6 cellular contexts compared by ENCODE assay signal in the genomic region with DNA sequence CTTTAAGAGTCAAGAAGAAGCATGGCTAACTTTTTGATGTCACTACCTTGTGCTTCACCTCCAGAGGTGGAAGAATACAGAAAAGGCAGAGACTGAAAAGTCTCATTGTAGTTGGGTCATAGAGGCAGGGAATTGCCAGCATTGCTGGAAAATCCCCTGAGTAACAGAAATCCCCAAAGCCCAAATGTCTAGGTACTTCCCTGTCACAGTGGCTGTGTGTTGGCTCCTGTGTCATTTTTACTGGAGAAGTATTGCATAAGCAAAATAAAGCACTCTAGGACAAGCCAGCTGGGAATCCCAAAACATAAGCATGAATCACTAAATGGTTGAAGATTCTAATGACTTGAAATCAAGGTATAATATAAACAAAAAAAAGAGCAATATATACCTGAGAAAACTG.
DNase-seq lines count a peak whose midpoint lies in the region; ATAC-seq, FAIRE-seq and TF ChIP-seq lines count a peak whose summit lies in the region.
"Not testable (repeated sequence)": the region's sequence is repeated elsewhere in the genome, so short reads cannot be mapped to it uniquely, and the experiment has no call there.

No MANE protein-coding gene starts in this region.

- not testable (repeated sequence) for H3K4me1 Mint-ChIP-seq in activated T-helper 17 cell treated with anti-CD3 and anti-CD28 coated beads, Interleukin-2, amount 50 U/mL, for 72 hours; memory B cell

- FAIRE-seq in GM12892 (lab: Jason Lieb, UNC): peak; percentile 83
- peak; percentile 70 for FAIRE-seq in GM19239 (lab: Jason Lieb, UNC)
- peak; percentile 91 for FAIRE-seq in bronchial epithelial cell (lab: Jason Lieb, UNC)

- not testable (repeated sequence) for DNase-seq in GM12892 (ENCODE audit: insufficient read length); GM19239 (ENCODE audit: insufficient read length, low spot score); bronchial epithelial cell (ENCODE audit: low read depth); memory B cell (ENCODE audit: low spot score in 2 of 2)

- H3K36me3 Mint-ChIP-seq in activated T-helper 17 cell treated with anti-CD3 and anti-CD28 coated beads, Interleukin-2, amount 50 U/mL, for 72 hours (ENCODE audit: low read depth); memory B cell: not testable (repeated sequence)

- TF ChIP-seq POLR2A in GM12892 (IDR thresholded peaks at IDR 0.05; ENCODE audit: low read depth, low read length): not testable (repeated sequence)

- TF ChIP-seq CTCF in bronchial epithelial cell (IDR thresholded peaks at IDR 0.05; ENCODE audit: insufficient read depth, low read length, severe bottlenecking): not testable (repeated sequence)

- ATAC-seq in HG03039 (IDR thresholded peaks at IDR 0.05; ENCODE audit: unreplicated experiment) (peak; percentile 43), memory B cell (ENCODE audit: low read depth) (peak; percentile 39)
- peak; percentile 40 for ATAC-seq in activated T-helper 17 cell treated with anti-CD3 and anti-CD28 coated beads, Interleukin-2, amount 50 U/mL, for 72 hours (replicated peaks)

- not testable (repeated sequence) for H3K4me3 ChIP-seq in bronchial epithelial cell (ENCODE audit: low read depth, low read length)

- H3K4me3 Mint-ChIP-seq in activated T-helper 17 cell treated with anti-CD3 and anti-CD28 coated beads, Interleukin-2, amount 50 U/mL, for 72 hours; memory B cell: not testable (repeated sequence)

- not testable (repeated sequence) for H3K27ac Mint-ChIP-seq in activated T-helper 17 cell treated with anti-CD3 and anti-CD28 coated beads, Interleukin-2, amount 50 U/mL, for 72 hours; memory B cell

- H3K9me3 Mint-ChIP-seq in activated T-helper 17 cell treated with anti-CD3 and anti-CD28 coated beads, Interleukin-2, amount 50 U/mL, for 72 hours; memory B cell: not testable (repeated sequence)

- not testable (repeated sequence) for H3K36me3 ChIP-seq in bronchial epithelial cell (ENCODE audit: control insufficient read depth, insufficient read depth, low read length)

- H3K27me3 Mint-ChIP-seq in activated T-helper 17 cell treated with anti-CD3 and anti-CD28 coated beads, Interleukin-2, amount 50 U/mL, for 72 hours; memory B cell: not testable (repeated sequence)

- H3K27me3 ChIP-seq in bronchial epithelial cell (ENCODE audit: control insufficient read depth, insufficient read depth, low read length): not testable (repeated sequence)
